8 cellular contexts compared by ENCODE assay signal in the genomic region with DNA sequence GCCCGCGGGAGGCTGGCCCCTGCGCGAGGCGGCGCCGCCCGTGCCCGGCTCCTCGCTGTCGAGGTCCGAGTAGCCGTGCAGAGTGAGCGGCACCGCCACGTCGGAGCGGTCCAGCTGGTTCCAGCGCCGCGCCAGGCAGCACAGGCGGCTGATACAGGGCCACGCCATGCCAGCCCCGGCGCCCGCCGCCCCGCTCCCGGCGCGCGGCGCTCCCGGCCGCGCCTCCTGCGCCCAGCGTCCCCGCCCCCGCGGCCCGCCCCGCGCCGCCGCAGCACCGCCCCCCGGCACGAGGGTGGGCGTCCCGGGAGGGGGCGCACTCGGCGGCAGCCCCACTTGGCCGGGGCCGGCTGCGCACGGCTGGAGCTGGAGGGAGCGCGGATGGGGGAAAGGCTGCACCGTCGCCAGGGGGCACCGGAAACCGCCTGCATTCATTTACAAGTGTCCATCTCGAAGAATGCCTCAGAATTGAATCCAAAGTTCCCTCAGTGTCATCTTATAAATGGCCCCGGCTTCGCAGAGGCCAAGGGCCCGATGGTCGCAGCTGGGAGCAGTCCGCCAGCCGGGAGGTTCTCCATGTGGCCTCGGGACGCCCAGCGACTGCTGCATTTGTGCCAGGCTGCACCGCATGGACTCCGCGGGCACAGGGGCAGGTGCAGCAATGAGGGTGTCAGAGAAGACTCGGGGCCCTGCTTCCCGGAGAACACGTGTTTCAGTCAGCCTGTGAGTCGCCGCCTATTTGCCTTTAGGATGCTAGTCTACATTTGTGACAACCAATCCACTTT. TPM values are rescaled to one million over a fixed set of nuclear protein-coding genes. Genes with fewer than 3 reads are reported as not detected.
A peak's percentile ranks its signal among the peaks of the same experiment; 100 is the strongest.
DNase-seq lines count a peak whose midpoint lies in the region; TF ChIP-seq lines count a peak whose summit lies in the region.

A gene (minus strand): TSS at position 198 of the 782 bp plus-strand sequence. CDS start 30 bp downstream, at position 168.

- H3K4me3 ChIP-seq in iPS-20b (ENCODE audit: low read length) (peak within 1 kb of the TSS; percentile 65), skeletal muscle satellite cell (ENCODE audit: low read length) (peak within 1 kb of the TSS; percentile 88)

- H3K4me1 ChIP-seq in iPS-20b (ENCODE audit: insufficient read depth, low read length) (peaks cover 3% of the 10 kb centered on the region; the same call in 1 of the 2 replicates), skeletal muscle satellite cell (ENCODE audit: control insufficient read depth, insufficient read depth, low read length) (peaks cover 8% of the 10 kb centered on the region)

- H3K36me3 ChIP-seq in iPS-20b (ENCODE audit: insufficient read depth, low read depth, low read length) (peaks cover 10% of the 10 kb centered on the region), skeletal muscle satellite cell (ENCODE audit: insufficient read depth, low read length) (peaks cover 23% of the 10 kb centered on the region)

- H3K4me2 ChIP-seq in skeletal muscle satellite cell (ENCODE audit: low read length), result peak within 1 kb of the TSS; percentile 98

- peaks cover 17% of the 10 kb centered on the region for H3K27me3 ChIP-seq in iPS-20b (ENCODE audit: insufficient read depth, low read length)
- no peaks in the 10 kb centered on the region for H3K27me3 ChIP-seq in skeletal muscle satellite cell (ENCODE audit: control insufficient read depth, insufficient read depth, low read length)

- DNase-seq in CMK (ENCODE audit: low read depth), result peak; percentile 11
- DNase-seq in GM20000 (ENCODE audit: low spot score), result peak; percentile 88
- DNase-seq in NAMALWA (ENCODE audit: low spot score), result peak; percentile 71
- peak; percentile 34 for DNase-seq in UCSD-AML1 (lab: John Stamatoyannopoulos, UW; ENCODE audit: unreplicated experiment)
- DNase-seq in caudate nucleus (lab: John Stamatoyannopoulos, UW), result peak in 57 of 61 donors; percentile 13 to 88 (median 73)
- DNase-seq in NK-92 (lab: John Stamatoyannopoulos, UW; ENCODE audit: unreplicated experiment), result no peak

- peak; percentile 5 for TF ChIP-seq CTCF in GM20000 (IDR thresholded peaks at IDR 0.05; ENCODE audit: extremely low read depth, missing control alignments)

- H3K27ac ChIP-seq in caudate nucleus (ENCODE audit: low read depth, low read length) (peak within 1 kb of the TSS; percentile 86), iPS-20b (ENCODE audit: low read length) (no peak within 1 kb of the TSS)

- H3K9me3 ChIP-seq in iPS-20b (ENCODE audit: insufficient read depth, low read depth, low read length) (no peaks in the 10 kb centered on the region), skeletal muscle satellite cell (replicated peaks; ENCODE audit: low read length) (no peaks in the 10 kb centered on the region)

- H3K9ac ChIP-seq in iPS-20b (ENCODE audit: low read depth, low read length), result peak within 1 kb of the TSS; percentile 27; the same call in 1 of the 2 replicates
- peak within 1 kb of the TSS; percentile 73 for H3K9ac ChIP-seq in skeletal muscle satellite cell (ENCODE audit: low read depth, low read length)

RNA-seq across cellular contexts. Expression of the gene that starts here (rescaled TPM):
- total RNA-seq in skeletal muscle satellite cell (2012; rRNA removed), result 2.8 and 3.0 TPM in 2 replicates
